In the genomic region with DNA sequence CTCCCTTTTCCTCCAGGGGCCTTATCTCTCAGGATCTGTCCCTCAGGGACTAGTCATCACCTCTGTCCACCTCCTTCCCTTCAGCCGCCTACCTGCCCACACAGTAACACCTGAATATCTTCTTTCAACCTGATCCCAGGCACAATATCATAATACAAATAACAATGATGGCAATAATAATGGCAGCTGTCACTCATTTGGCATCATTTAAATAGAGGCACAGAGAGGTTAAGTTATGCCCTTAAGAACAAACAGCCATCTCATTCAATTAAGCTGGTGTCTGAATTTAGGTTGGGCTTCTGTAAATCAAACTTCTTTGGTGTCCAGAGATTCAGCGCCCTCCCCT, we compare ENCODE assay signal across 8 cellular contexts. TPM values are rescaled to one million over a fixed set of nuclear protein-coding genes. Genes with fewer than 3 reads are reported as not detected.
A peak's percentile ranks its signal among the peaks of the same experiment; 100 is the strongest.
DNase-seq lines count a peak whose midpoint lies in the region; ATAC-seq and TF ChIP-seq lines count a peak whose summit lies in the region.

No MANE protein-coding gene starts in this region.

- peak overlapping the region; percentile 51 for H3K27ac ChIP-seq in CD4-positive, CD25-positive, alpha-beta regulatory T cell (ENCODE audit: insufficient read depth, low read length, poor library complexity, severe bottlenecking)
- H3K27ac ChIP-seq in PC-3 (ENCODE audit: low read length) (peak overlapping the region; percentile 14; the same call in 1 of the 2 replicates), endodermal cell (ENCODE audit: low read depth, low read length) (no peak overlapping the region), ovary (peak overlapping the region; percentile 15 to 72)

- peaks cover 4% of the 10 kb centered on the region for H3K36me3 ChIP-seq in CD4-positive, CD25-positive, alpha-beta regulatory T cell (ENCODE audit: control insufficient read depth, insufficient read depth, low read length)
- H3K36me3 ChIP-seq in PC-3 (ENCODE audit: low read depth, low read length) (peaks cover 13% of the 10 kb centered on the region; the same call in 1 of the 2 replicates), endodermal cell (ENCODE audit: control insufficient read depth, insufficient read depth, low read length) (peaks cover 18% of the 10 kb centered on the region), ovary (no peaks in the 10 kb centered on the region)

- no peaks in the 10 kb centered on the region for H3K9me3 ChIP-seq in CD4-positive, CD25-positive, alpha-beta regulatory T cell (ENCODE audit: control insufficient read depth in 2 of 2, low read length in 2 of 2)
- H3K9me3 ChIP-seq in PC-3 (ENCODE audit: low read length) (no peaks in the 10 kb centered on the region), endodermal cell (ENCODE audit: control insufficient read depth, low read length) (no peaks in the 10 kb centered on the region), ovary (no peaks in the 10 kb centered on the region)

- peaks cover 4% of the 10 kb centered on the region for H3K36me3 Mint-ChIP-seq in CD4-positive, CD25-positive, alpha-beta regulatory T cell
- peaks cover 21% of the 10 kb centered on the region for H3K36me3 Mint-ChIP-seq in endodermal cell (ENCODE audit: low read depth)

- H2AFZ ChIP-seq in PC-3 (ENCODE audit: low read length): no peak overlapping the region

- H3K9ac ChIP-seq in PC-3 (ENCODE audit: low read length) (peak overlapping the region; percentile 6; the same call in 1 of the 2 replicates), endodermal cell (ENCODE audit: extremely low read depth, low read length, poor library complexity, severe bottlenecking) (no peak overlapping the region)

- POLR2A ChIA-PET in PC-3 (lab: Charles Lee; ENCODE audit: unreplicated experiment): interaction anchor here (1.0 kb wide), 1 partner anchor 16 kb away, joined by 8 read pairs; no protein-coding TSS in a partner anchor

- CTCF ChIA-PET in PC-3 (lab: Charles Lee): interaction anchor here (0.7 to 2.5 kb wide), 8 partner anchors 12 to 140 kb away, joined by 3 to 30 read pairs (median 11); partner anchors contain the start of gene AHDC1

- H3K9me2 ChIP-seq in PC-3 (replicated peaks; ENCODE audit: low read length): no peaks in the 10 kb centered on the region

- 57 to 67% methylated on average over 2 of the region's 2 CpGs for WGBS in endodermal cell (ENCODE audit: insufficient coverage in 1 of 2, insufficient read length in 1 of 2), 2 experiments
- WGBS in ovary, 3 donors: 54 to 56% (median 56%) methylated on average over 2 of the region's 2 CpGs

- H3K4me3 ChIP-seq in CD4-positive, CD25-positive, alpha-beta regulatory T cell (ENCODE audit: low read depth, low read length): no peak overlapping the region
- H3K4me3 ChIP-seq in PC-3 (ENCODE audit: low read length) (no peak overlapping the region), endodermal cell (ENCODE audit: low read length) (no peak overlapping the region), ovary (no peak overlapping the region)

- H3K27me3 ChIP-seq in CD4-positive, CD25-positive, alpha-beta regulatory T cell (ENCODE audit: control insufficient read depth, insufficient read depth, low read length): no peaks in the 10 kb centered on the region
- no peaks in the 10 kb centered on the region for H3K27me3 ChIP-seq in PC-3 (ENCODE audit: low read length)
- no peaks in the 10 kb centered on the region for H3K27me3 ChIP-seq in endodermal cell (ENCODE audit: control insufficient read depth, insufficient read depth, low read length, poor library complexity, severe bottlenecking)
- H3K27me3 ChIP-seq in ovary: no peaks in the 10 kb centered on the region

- peak overlapping the region; percentile 22 to 76 (median 66) for H3K4me3 Mint-ChIP-seq in CD4-positive, CD25-positive, alpha-beta regulatory T cell
- H3K4me3 Mint-ChIP-seq in endodermal cell: no peak overlapping the region

- peaks cover 14 to 49% (median 31%) of the 10 kb centered on the region in 4 donors for H3K4me1 Mint-ChIP-seq in CD4-positive, CD25-positive, alpha-beta regulatory T cell
- H3K4me1 Mint-ChIP-seq in endodermal cell: peaks cover 35% of the 10 kb centered on the region

- intact Hi-C loops in PC-3 (cut with micrococcal nuclease): loop anchor here (5.0 to 10.0 kb wide), 2 partner anchors 106 to 142 kb away; no protein-coding TSS in a partner anchor
- intact Hi-C loops in ovary (cut with DNase I): loop anchor here in 2 of 4 donors (5.0 kb wide), 1 partner anchor 46 kb away; the partner anchor contains the start of gene AHDC1 (in 2 of the 2)

- no peak for TF ChIP-seq CTCF in PC-3 (conservative IDR thresholded peaks at IDR 0.05; ENCODE audit: low read depth, low read length)
- no peak for TF ChIP-seq CTCF in endodermal cell (conservative IDR thresholded peaks at IDR 0.05)
- TF ChIP-seq CTCF in ovary (IDR thresholded peaks at IDR 0.05): no peak

- H3K4me1 ChIP-seq in CD4-positive, CD25-positive, alpha-beta regulatory T cell (ENCODE audit: control insufficient read depth, insufficient read depth, low read length, poor library complexity, severe bottlenecking): peaks cover 25% of the 10 kb centered on the region
- H3K4me1 ChIP-seq in PC-3 (ENCODE audit: insufficient read depth, low read length) (peaks cover 21% of the 10 kb centered on the region), endodermal cell (ENCODE audit: control insufficient read depth, insufficient read depth, low read length) (peaks cover 23% of the 10 kb centered on the region), ovary (ENCODE audit: insufficient read depth) (peaks cover 21% of the 10 kb centered on the region)

- TF ChIP-seq EP300 in ovary (IDR thresholded peaks at IDR 0.05): no peak

- peak overlapping the region; percentile 68 to 87 (median 82) for H3K27ac Mint-ChIP-seq in CD4-positive, CD25-positive, alpha-beta regulatory T cell
- H3K27ac Mint-ChIP-seq in endodermal cell: peak overlapping the region; percentile 1

- H3K4me2 ChIP-seq in PC-3 (ENCODE audit: low read length): peak overlapping the region; percentile 22; the same call in 1 of the 2 replicates

- no peak for ATAC-seq in CD4-positive, CD25-positive, alpha-beta regulatory T cell (ENCODE audit: low read depth in 2 of 2)
- no peak for ATAC-seq in PC-3
- no peak for ATAC-seq in HG03457 (IDR thresholded peaks at IDR 0.05; ENCODE audit: unreplicated experiment)
- ATAC-seq in HG03095 (IDR thresholded peaks at IDR 0.05; ENCODE audit: unreplicated experiment): no peak

- H3K27me3 Mint-ChIP-seq in CD4-positive, CD25-positive, alpha-beta regulatory T cell: no peaks in the 10 kb centered on the region
- no peaks in the 10 kb centered on the region for H3K27me3 Mint-ChIP-seq in endodermal cell (ENCODE audit: insufficient read depth)

- peaks cover 14% of the 10 kb centered on the region for H3K79me2 ChIP-seq in PC-3 (ENCODE audit: low read length)

- no peaks in the 10 kb centered on the region for H4K20me1 ChIP-seq in PC-3 (ENCODE audit: low read length)

- H3F3A ChIP-seq in PC-3 (ENCODE audit: low read length, unreplicated experiment): peaks cover 3% of the 10 kb centered on the region

- no peaks in the 10 kb centered on the region for H3K9me3 Mint-ChIP-seq in CD4-positive, CD25-positive, alpha-beta regulatory T cell
- no peaks in the 10 kb centered on the region for H3K9me3 Mint-ChIP-seq in endodermal cell

- no TSS peak for BruUV-seq in PC-3 (replicated peaks; lab: Mats Ljungman, UMichigan)

- DNase-seq in CD4-positive, CD25-positive, alpha-beta regulatory T cell: no peak
- DNase-seq in PC-3 (no peak), endodermal cell (no peak), ovary (no peak), medulla oblongata (ENCODE audit: extremely low spot score) (no peak), CD1c-positive myeloid dendritic cell (ENCODE audit: extremely low spot score) (no peak)

- TF ChIP-seq POLR2A in ovary (IDR thresholded peaks at IDR 0.05): no peak

RNA-seq across cellular contexts. Expression of gene AHDC1, which starts 47.5 kb away (rescaled TPM):
- 26.2 TPM for total RNA-seq in CD4-positive, CD25-positive, alpha-beta regulatory T cell
- polyA plus RNA-seq in CD4-positive, CD25-positive, alpha-beta regulatory T cell: 1 to 10 TPM in 1 of 4 donors, under 1 TPM in 3; 0.07 to 1.4 (median 0.50) TPM
- total RNA-seq in PC-3 (2014; rRNA removed): 15.2 and 20.4 TPM in 2 replicates
- 10 to 100 TPM; 39.3 to 41.2 TPM for total RNA-seq in endodermal cell
- 52.1 TPM for polyA plus RNA-seq in endodermal cell (2013, experiment 1 of 2)
- polyA plus RNA-seq in endodermal cell (2013, experiment 2 of 2): 50.1 TPM
- 100 to 1,000 TPM in 3 of 7 donors, 10 to 100 TPM in 4; 11.3 to 159 (median 91.2) TPM for total RNA-seq in ovary
- 10 to 100 TPM; 11.2 to 33.2 TPM for polyA plus RNA-seq in ovary
